21 cellular contexts compared by ENCODE assay signal in the genomic region with DNA sequence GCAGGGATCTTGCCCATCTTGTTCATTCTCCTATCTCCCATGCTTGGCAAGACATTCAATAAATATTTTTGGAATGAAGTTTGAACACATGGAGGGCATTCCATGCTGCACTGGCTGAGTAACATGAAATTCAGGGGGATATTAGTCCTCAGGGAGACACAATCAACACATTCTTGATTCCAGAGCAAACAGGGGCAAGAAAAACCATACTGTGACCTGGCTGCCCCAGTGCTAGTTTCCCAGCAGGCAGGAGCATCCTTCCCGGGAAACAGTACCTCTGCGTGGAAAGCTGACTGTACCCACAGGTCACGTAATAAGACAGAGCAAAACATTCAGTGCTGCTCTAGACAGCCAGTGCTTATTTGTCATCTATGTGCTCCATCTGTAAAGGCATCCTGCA.
DNase-seq lines count a peak whose midpoint lies in the region; ATAC-seq, FAIRE-seq and TF ChIP-seq lines count a peak whose summit lies in the region.
"Had no signal": no experiment of that assay in that cellular context is flagged by ENCODE, and none has a peak within 500 bp of the region (broad histone marks: within the 10 kb centered on the region; RNA-seq: fewer than 3 reads in every experiment).

No MANE protein-coding gene starts in this region.

- H3K4me3 Mint-ChIP-seq in astrocyte (ENCODE audit: unreplicated experiment): no peak overlapping the region
- H3K4me3 Mint-ChIP-seq in activated CD8-positive, alpha-beta memory T cell treated with anti-CD3 and anti-CD28 coated beads, Interleukin-2, amount 10 ng/mL, durations not matched to agents 7 days and 5 days: no peak overlapping the region
- H3K4me3 Mint-ChIP-seq: mesothelial cell of epicardium had no signal

- H3K9ac ChIP-seq in astrocyte (ENCODE audit: low read length): peak overlapping the region; percentile 5
- H3K9ac ChIP-seq in mesenchymal stem cell (ENCODE audit: low read length): no peak overlapping the region

- H3K4me3 ChIP-seq in AG04449 (ENCODE audit: low read depth, low read length): no peak overlapping the region
- no peak overlapping the region for H3K4me3 ChIP-seq in astrocyte (ENCODE audit: insufficient read depth, low read depth, low read length)
- no peak overlapping the region for H3K4me3 ChIP-seq in mesenchymal stem cell (ENCODE audit: insufficient read depth in 1 of 2, low read depth in 1 of 2, low read length in 2 of 2)
- H3K4me3 ChIP-seq: cardiac muscle cell, dorsolateral prefrontal cortex, SK-N-MC had no signal

- peaks cover 31% of the 10 kb centered on the region for H3K4me1 Mint-ChIP-seq in astrocyte (ENCODE audit: low read depth, unreplicated experiment)
- peaks cover 9% of the 10 kb centered on the region for H3K4me1 Mint-ChIP-seq in activated CD8-positive, alpha-beta memory T cell treated with anti-CD3 and anti-CD28 coated beads, Interleukin-2, amount 10 ng/mL, durations not matched to agents 7 days and 5 days

- H2AFZ ChIP-seq in astrocyte (ENCODE audit: low read depth, low read length) (no peak overlapping the region), mesenchymal stem cell (ENCODE audit: low read depth, low read length) (no peak overlapping the region)

- H3K27me3 ChIP-seq in astrocyte (ENCODE audit: insufficient read depth, low read length): no peaks in the 10 kb centered on the region
- no peaks in the 10 kb centered on the region for H3K27me3 ChIP-seq in mesenchymal stem cell (ENCODE audit: control insufficient read depth in 1 of 2, insufficient read depth in 1 of 2, low read length in 2 of 2)
- H3K27me3 ChIP-seq: cardiac muscle cell, dorsolateral prefrontal cortex had no signal

- no peak overlapping the region for H3K4ac ChIP-seq in mesenchymal stem cell (ENCODE audit: low read depth in 1 of 2, low read length in 2 of 2)

- H2BK5ac ChIP-seq in mesenchymal stem cell (ENCODE audit: low read depth, low read length, poor library complexity, severe bottlenecking): no peak overlapping the region

- H3K14ac ChIP-seq in mesenchymal stem cell (ENCODE audit: low read length in 2 of 2): no peak overlapping the region

- H3K4me2 ChIP-seq in astrocyte (ENCODE audit: low read length): peak overlapping the region; percentile 57
- H3K4me2 ChIP-seq in mesenchymal stem cell (ENCODE audit: low read length, poor library complexity, severe bottlenecking): no peak overlapping the region

- no peak overlapping the region for H2BK120ac ChIP-seq in mesenchymal stem cell (ENCODE audit: low read depth, low read length)

- H4K8ac ChIP-seq in mesenchymal stem cell (ENCODE audit: low read length): no peak overlapping the region

- no peak overlapping the region for H2BK12ac ChIP-seq in mesenchymal stem cell (ENCODE audit: low read length in 2 of 2)

- FAIRE-seq in astrocyte (lab: Jason Lieb, UNC): no peak
- FAIRE-seq: H1, HepG2, RCC 7860 had no signal

- H3K79me2 ChIP-seq in astrocyte (ENCODE audit: insufficient read depth, low read length): no peaks in the 10 kb centered on the region

- peak overlapping the region; percentile 78 for H3K27ac Mint-ChIP-seq in astrocyte (ENCODE audit: unreplicated experiment)
- no peak overlapping the region for H3K27ac Mint-ChIP-seq in activated CD8-positive, alpha-beta memory T cell treated with anti-CD3 and anti-CD28 coated beads, Interleukin-2, amount 10 ng/mL, durations not matched to agents 7 days and 5 days
- H3K27ac Mint-ChIP-seq: activated T-helper 2 cell treated with anti-CD3 and anti-CD28 coated beads, Interferon-gamma antibody, Interleukin-2, Interleukin-4, amounts not matched to agents 10 μg/mL and 5 μg/mL and 100 μg/mL, durations not matched to agents 14 hours and 24 hours and 36 hours; mesothelial cell of epicardium had no signal

- no peaks in the 10 kb centered on the region for H3K9me3 Mint-ChIP-seq in astrocyte (ENCODE audit: unreplicated experiment)
- no peaks in the 10 kb centered on the region for H3K9me3 Mint-ChIP-seq in activated CD8-positive, alpha-beta memory T cell treated with anti-CD3 and anti-CD28 coated beads, Interleukin-2, amount 10 ng/mL, durations not matched to agents 7 days and 5 days (ENCODE audit: low read depth)
- H3K9me3 Mint-ChIP-seq: activated T-helper 2 cell treated with anti-CD3 and anti-CD28 coated beads, Interferon-gamma antibody, Interleukin-2, Interleukin-4, amounts not matched to agents 10 μg/mL and 5 μg/mL and 100 μg/mL, durations not matched to agents 14 hours and 24 hours and 36 hours; mesothelial cell of epicardium had no signal

- peaks cover 10% of the 10 kb centered on the region for H3K27me3 Mint-ChIP-seq in astrocyte (ENCODE audit: low read depth, unreplicated experiment)
- H3K27me3 Mint-ChIP-seq in activated CD8-positive, alpha-beta memory T cell treated with anti-CD3 and anti-CD28 coated beads, Interleukin-2, amount 10 ng/mL, durations not matched to agents 7 days and 5 days: peaks cover 12% of the 10 kb centered on the region

- CTCF ChIA-PET in AG04449 (lab: Yijun Ruan, JAX): interaction anchor here (1.3 kb wide), 1 partner anchor 245 kb away, joined by 4 read pairs; no protein-coding TSS in a partner anchor
- CTCF ChIA-PET in activated CD8-positive, alpha-beta memory T cell treated with anti-CD3 and anti-CD28 coated beads, Interleukin-2, amount 10 ng/mL, durations not matched to agents 7 days and 5 days (lab: Charles Lee): no interaction called here

- H3K4me1 ChIP-seq in astrocyte (ENCODE audit: insufficient read depth, low read length) (peaks cover 47% of the 10 kb centered on the region), mesenchymal stem cell (ENCODE audit: control insufficient read depth, insufficient read depth, low read depth, low read length) (peaks cover 8% of the 10 kb centered on the region)

- POLR2A ChIA-PET in AG04449 (lab: Yijun Ruan, JAX): no interaction called here

- no peak overlapping the region for H3K18ac ChIP-seq in mesenchymal stem cell (ENCODE audit: low read depth in 1 of 2, low read length in 2 of 2)

- no peak overlapping the region for H2BK15ac ChIP-seq in mesenchymal stem cell (ENCODE audit: low read depth, poor library complexity, severe bottlenecking)

- WGBS in mesenchymal stem cell: 52% methylated on average over 3 of the region's 3 CpGs

- H3K23ac ChIP-seq in mesenchymal stem cell (ENCODE audit: low read length in 2 of 2): no peak overlapping the region

- H3K36me3 ChIP-seq in astrocyte (ENCODE audit: insufficient read depth, low read length) (no peaks in the 10 kb centered on the region), mesenchymal stem cell (ENCODE audit: control insufficient read depth in 1 of 2, insufficient read depth in 2 of 2, low read depth in 1 of 2, low read length in 2 of 2) (no peaks in the 10 kb centered on the region)
- H3K36me3 ChIP-seq: cardiac muscle cell had no signal

- H2AK5ac ChIP-seq in mesenchymal stem cell (ENCODE audit: low read length, severe bottlenecking): no peak overlapping the region

- peak; percentile 91 for DNase-seq in AG04449 (ENCODE audit: low read depth, low spot score)
- peak; percentile 79 for DNase-seq in GM04503 (ENCODE audit: low read depth)
- DNase-seq in astrocyte (ENCODE audit: low read depth): peak; percentile 76
- DNase-seq in mesenchymal stem cell: no peak
- DNase-seq in activated CD8-positive, alpha-beta memory T cell treated with anti-CD3 and anti-CD28 coated beads, Interleukin-2, amount 10 ng/mL, durations not matched to agents 7 days and 5 days: no peak
- no peak for DNase-seq in activated T-cell treated with anti-CD3 and anti-CD28 coated beads, Interleukin-2, amount 50 U/mL, for 48 hours
- no peak for DNase-seq in GDM1 (lab: John Stamatoyannopoulos, UW)
- DNase-seq: activated CD4-positive, alpha-beta T cell treated with anti-CD3 and anti-CD28 coated beads for 1 hour; DMS79 treated with DMSO at 0.1 percent for 48 hours; dorsolateral prefrontal cortex; stimulated activated CD4-positive, alpha-beta T cell treated with anti-CD3 and anti-CD28 coated beads, Interleukin-15, amount 100 ng/mL, for 24 hours had no signal

- no peak for TF ChIP-seq CTCF in AG04449 (IDR thresholded peaks at IDR 0.05; ENCODE audit: insufficient read depth, low read length, missing control alignments)
- no peak for TF ChIP-seq CTCF in astrocyte (IDR thresholded peaks at IDR 0.05; ENCODE audit: insufficient read depth, low read depth, low read length)

- H3K36me3 Mint-ChIP-seq in astrocyte (ENCODE audit: low read depth, unreplicated experiment): no peaks in the 10 kb centered on the region
- no peaks in the 10 kb centered on the region for H3K36me3 Mint-ChIP-seq in activated CD8-positive, alpha-beta memory T cell treated with anti-CD3 and anti-CD28 coated beads, Interleukin-2, amount 10 ng/mL, durations not matched to agents 7 days and 5 days
- H3K36me3 Mint-ChIP-seq: mesothelial cell of epicardium had no signal

- H4K20me1 ChIP-seq in astrocyte (ENCODE audit: insufficient read depth, low read length): no peaks in the 10 kb centered on the region

- H4K91ac ChIP-seq in mesenchymal stem cell (ENCODE audit: low read length): no peak overlapping the region

- H3K27ac ChIP-seq in astrocyte (ENCODE audit: low read depth, low read length): peak overlapping the region; percentile 63
- peak overlapping the region; percentile 12 for H3K27ac ChIP-seq in mesenchymal stem cell (ENCODE audit: low read length, poor library complexity, severe bottlenecking)
- H3K27ac ChIP-seq: cardiac muscle cell, dorsolateral prefrontal cortex, epithelial cell of prostate, SK-N-MC had no signal

- H3K9me3 ChIP-seq in astrocyte (ENCODE audit: insufficient read depth, low read depth, low read length): no peaks in the 10 kb centered on the region
- no peaks in the 10 kb centered on the region for H3K9me3 ChIP-seq in mesenchymal stem cell (ENCODE audit: control insufficient read depth, low read length)

- no peaks in the 10 kb centered on the region for H3K79me1 ChIP-seq in mesenchymal stem cell (replicated peaks; ENCODE audit: low read length, poor library complexity, severe bottlenecking)

- no peak for ATAC-seq in activated CD8-positive, alpha-beta memory T cell treated with anti-CD3 and anti-CD28 coated beads, Interleukin-2, amount 10 ng/mL, durations not matched to agents 7 days and 5 days
- ATAC-seq in HG02610 (IDR thresholded peaks at IDR 0.05; ENCODE audit: unreplicated experiment): no peak
- ATAC-seq: HepG2, left lobe of liver had no signal

Comparison
In these comparisons a context has a peak if more than half of its experiments do, and no peak if none do; other contexts are left out.
1. DNase-seq: peak in AG04449 (single experiment), GM04503 (single experiment) and astrocyte (single experiment); none in mesenchymal stem cell (single experiment), activated CD8-positive, alpha-beta memory T cell treated with anti-CD3 and anti-CD28 coated beads, Interleukin-2, amount 10 ng/mL, durations not matched to agents 7 days and 5 days (single experiment), activated T-cell treated with anti-CD3 and anti-CD28 coated beads, Interleukin-2, amount 50 U/mL, for 48 hours (0 of 2) and GDM1 (single experiment).